ENCODE assay signal across 8 cellular contexts in genomic region chr1:154962795-154963330, GRCh38. TPM values are rescaled to one million over a fixed set of nuclear protein-coding genes. Genes with fewer than 3 reads are reported as not detected.
DNase-seq lines count a peak whose midpoint lies in the region; ATAC-seq and TF ChIP-seq lines count a peak whose summit lies in the region.

No MANE protein-coding gene starts in this region.

- peaks cover 37% of the 10 kb centered on the region for H3K4me1 Mint-ChIP-seq in chondrocyte (ENCODE audit: low read depth)
- peaks cover 14 to 45% (median 40%) of the 10 kb centered on the region in 4 donors for H3K4me1 Mint-ChIP-seq in naive thymus-derived CD8-positive, alpha-beta T cell

- H3K27ac Mint-ChIP-seq in chondrocyte (ENCODE audit: unreplicated experiment): peak overlapping the region; percentile 55
- peak overlapping the region; percentile 89 to 96 (median 94) for H3K27ac Mint-ChIP-seq in naive thymus-derived CD8-positive, alpha-beta T cell

- H3K27me3 Mint-ChIP-seq in chondrocyte (ENCODE audit: low read depth): no peaks in the 10 kb centered on the region
- H3K27me3 Mint-ChIP-seq in naive thymus-derived CD8-positive, alpha-beta T cell: no peaks in the 10 kb centered on the region

- H3K4me2 ChIP-seq in KMS-11: peak overlapping the region; percentile 93

- TF ChIP-seq CTCF in BE2C (IDR thresholded peaks at IDR 0.05; ENCODE audit: low read depth, low read length): no peak
- TF ChIP-seq CTCF in KMS-11 (conservative IDR thresholded peaks at IDR 0.05; ENCODE audit: low read depth, low read length): no peak
- no peak for TF ChIP-seq CTCF in chondrocyte (IDR thresholded peaks at IDR 0.05)
- TF ChIP-seq CTCF in lower leg skin (IDR thresholded peaks at IDR 0.05): no peak

- H3K79me2 ChIP-seq in KMS-11 (ENCODE audit: insufficient read depth, low read depth): peaks cover 40% of the 10 kb centered on the region

- H3K4me3 ChIP-seq in BE2C (ENCODE audit: low read depth, low read length) (peak overlapping the region; percentile 83), KMS-11 (IDR thresholded peaks at IDR 0.05; ENCODE audit: insufficient read depth, low read depth, low read length) (peak overlapping the region; percentile 98), lower leg skin (ENCODE audit: low read depth, poor library complexity, severe bottlenecking) (no peak overlapping the region)

- H4K20me1 ChIP-seq in KMS-11 (ENCODE audit: insufficient read depth): no peaks in the 10 kb centered on the region

- H3K9me3 Mint-ChIP-seq in chondrocyte (ENCODE audit: low read depth): no peaks in the 10 kb centered on the region
- H3K9me3 Mint-ChIP-seq in naive thymus-derived CD8-positive, alpha-beta T cell: no peaks in the 10 kb centered on the region

- H3K36me3 Mint-ChIP-seq in chondrocyte (ENCODE audit: low read depth): peaks cover 15% of the 10 kb centered on the region
- peaks cover 0 to 54% (median 0%) of the 10 kb centered on the region in 3 donors for H3K36me3 Mint-ChIP-seq in naive thymus-derived CD8-positive, alpha-beta T cell

- H3K9me3 ChIP-seq in BE2C: no peaks in the 10 kb centered on the region

- peak overlapping the region; percentile 78 for H3K4me3 Mint-ChIP-seq in chondrocyte (ENCODE audit: unreplicated experiment)
- H3K4me3 Mint-ChIP-seq in naive thymus-derived CD8-positive, alpha-beta T cell: peak overlapping the region; percentile 82 to 90 (median 86)

- peak overlapping the region; percentile 78; the same call in 1 of the 2 replicates for H3K9ac ChIP-seq in KMS-11

- WGBS in lower leg skin, 2 donors: 42 to 57% methylated on average over 6 of the region's 6 CpGs

- no peak for ATAC-seq in naive thymus-derived CD8-positive, alpha-beta T cell

- TF ChIP-seq POLR2A in lower leg skin (IDR thresholded peaks at IDR 0.05): no peak

- no peaks in the 10 kb centered on the region for H3K27me3 ChIP-seq in BE2C
- no peaks in the 10 kb centered on the region for H3K27me3 ChIP-seq in KMS-11 (ENCODE audit: insufficient read depth, low read depth)

- POLR2A ChIA-PET in naive thymus-derived CD8-positive, alpha-beta T cell (lab: Charles Lee): interaction anchor here (2.1 to 6.6 kb wide), 7 partner anchors 10 to 54 kb away, joined by 5 to 67 read pairs (median 19); partner anchors contain the start of genes CKS1B, LENEP, PMVK and SHC1

- DNase-seq in BE2C (no peak), chondrocyte (ENCODE audit: low spot score) (peak; percentile 78), lower leg skin (ENCODE audit: low spot score in 2 of 2) (no peak), cortex of kidney (lab: John Stamatoyannopoulos, UW) (no peak), H4 (ENCODE audit: low spot score) (no peak), C1 segment of cervical spinal cord (lab: John Stamatoyannopoulos, UW) (no peak)
- DNase-seq in naive thymus-derived CD8-positive, alpha-beta T cell: no peak

- intact Hi-C loops in lower leg skin (cut with DNase I; ENCODE audit: low total_unique reads): loop anchor here (10.0 kb wide), 1 partner anchor 52 kb away; no protein-coding TSS in a partner anchor

- H3K4me1 ChIP-seq in BE2C: peaks cover 3% of the 10 kb centered on the region
- H3K4me1 ChIP-seq in KMS-11 (ENCODE audit: low read depth, poor library complexity, severe bottlenecking): peaks cover 38% of the 10 kb centered on the region

- H2AFZ ChIP-seq in KMS-11 (ENCODE audit: low read depth): no peak overlapping the region

- H3K36me3 ChIP-seq in BE2C: peaks cover 48% of the 10 kb centered on the region
- peaks cover 7% of the 10 kb centered on the region; the same call in 1 of the 2 replicates for H3K36me3 ChIP-seq in KMS-11 (ENCODE audit: insufficient read depth)

- H3K27ac ChIP-seq in KMS-11: peak overlapping the region; percentile 80; the same call in 1 of the 2 replicates

RNA-seq across cellular contexts. Expression of gene PYGO2, which starts 1.3 kb away (rescaled TPM):
- 57.8 TPM for polyA plus RNA-seq in BE2C (2012; ENCODE audit: insufficient read depth, insufficient read length, low read depth)
- 23.2 to 27.2 TPM (median 24.0 TPM) in 3 replicates for total RNA-seq in chondrocyte
- total RNA-seq in naive thymus-derived CD8-positive, alpha-beta T cell: 10 to 100 TPM; 55.6 to 57.3 TPM
- polyA plus RNA-seq in naive thymus-derived CD8-positive, alpha-beta T cell: 10 to 100 TPM; 21.5 to 50.8 (median 35.8) TPM
- total RNA-seq in lower leg skin: 10 to 100 TPM; 31.9 to 38.0 (median 36.3) TPM
- total RNA-seq in H4 (2014; rRNA removed; shearing (Covaris generic)): 18.0 TPM in 2 replicates

RNA-seq across cellular contexts. Expression of gene PBXIP1, which starts 7.0 kb away (rescaled TPM):
- polyA plus RNA-seq in BE2C (2012; ENCODE audit: insufficient read depth, insufficient read length, low read depth): 5.8 TPM
- 47.1 to 60.2 TPM (median 57.1 TPM) in 3 replicates for total RNA-seq in chondrocyte
- 100 to 1,000 TPM; 317 to 319 TPM for total RNA-seq in naive thymus-derived CD8-positive, alpha-beta T cell
- polyA plus RNA-seq in naive thymus-derived CD8-positive, alpha-beta T cell: 100 to 1,000 TPM; 182 to 239 (median 183) TPM
- 10 to 100 TPM; 52.1 to 84.1 (median 63.7) TPM for total RNA-seq in lower leg skin
- 22.8 and 31.2 TPM in 2 replicates for total RNA-seq in H4 (2014; rRNA removed; shearing (Covaris generic))

RNA-seq across cellular contexts. Expression of gene SHC1, which starts 7.7 kb away (rescaled TPM):
- polyA plus RNA-seq in BE2C (2012; ENCODE audit: insufficient read depth, insufficient read length, low read depth): 263 TPM
- total RNA-seq in chondrocyte (251 to 316 TPM (median 256 TPM) in 3 replicates), lower leg skin (10 to 100 TPM; 45.4 to 68.9 (median 66.4) TPM)
- 10 to 100 TPM; 60.7 to 68.5 TPM for total RNA-seq in naive thymus-derived CD8-positive, alpha-beta T cell
- 10 to 100 TPM; 22.6 to 27.4 (median 24.4) TPM for polyA plus RNA-seq in naive thymus-derived CD8-positive, alpha-beta T cell
- total RNA-seq in H4 (2014; rRNA removed; shearing (Covaris generic)): 163 and 170 TPM in 2 replicates

RNA-seq across cellular contexts. Expression of gene CKS1B, which starts 11.6 kb away (rescaled TPM):
- polyA plus RNA-seq in BE2C (2012; ENCODE audit: insufficient read depth, insufficient read length, low read depth): 129 TPM
- total RNA-seq in chondrocyte (23.2 to 34.0 TPM (median 26.8 TPM) in 3 replicates), lower leg skin (10 to 100 TPM; 40.0 to 58.7 (median 45.3) TPM)
- 10 to 100 TPM; 11.1 to 11.7 TPM for total RNA-seq in naive thymus-derived CD8-positive, alpha-beta T cell
- polyA plus RNA-seq in naive thymus-derived CD8-positive, alpha-beta T cell: 10 to 100 TPM; 58.0 to 66.6 (median 63.0) TPM
- 170 and 248 TPM in 2 replicates for total RNA-seq in H4 (2014; rRNA removed; shearing (Covaris generic))

RNA-seq across cellular contexts. Expression of gene FLAD1, which starts 20.3 kb away (rescaled TPM):
- polyA plus RNA-seq in BE2C (2012; ENCODE audit: insufficient read depth, insufficient read length, low read depth): 183 TPM
- total RNA-seq in chondrocyte (23.0 to 30.8 TPM (median 28.7 TPM) in 3 replicates), lower leg skin (10 to 100 TPM; 38.7 to 45.3 (median 41.6) TPM)
- total RNA-seq in naive thymus-derived CD8-positive, alpha-beta T cell: 10 to 100 TPM; 46.6 to 46.8 TPM
- 10 to 100 TPM; 30.9 to 41.8 (median 31.9) TPM for polyA plus RNA-seq in naive thymus-derived CD8-positive, alpha-beta T cell
- 31.4 and 37.9 TPM in 2 replicates for total RNA-seq in H4 (2014; rRNA removed; shearing (Covaris generic))
